ENCODE assay signal across 1 cellular context in the genomic region with DNA sequence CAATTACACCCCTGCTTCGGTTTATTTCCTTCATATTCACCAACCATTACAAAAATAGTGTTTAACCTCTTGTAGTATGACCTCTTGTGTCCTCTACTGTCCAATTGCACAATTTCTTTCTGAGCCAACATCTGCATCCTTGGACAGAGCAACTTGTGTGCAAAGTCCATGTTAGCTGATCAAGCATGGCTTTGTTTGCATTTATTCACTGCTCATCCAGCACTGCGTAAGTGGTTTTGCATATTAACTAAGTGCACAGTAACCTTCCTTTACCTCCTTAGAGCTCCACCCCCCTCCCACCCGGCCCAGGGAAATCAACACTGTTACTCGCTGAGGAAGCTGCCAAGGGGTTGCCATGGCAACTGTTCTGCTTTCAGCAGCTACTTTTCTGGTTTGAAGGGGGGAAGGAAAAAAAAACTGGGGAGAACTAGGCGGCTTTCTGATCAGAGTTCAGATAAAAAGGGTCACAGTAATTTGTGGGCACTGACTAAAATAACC.
TF ChIP-seq lines count a peak whose summit lies in the region.

No MANE protein-coding gene starts in this region.

TF ChIP-seq in HepG2, 621 proteins besides CTCF, POLR2A, EP300 and RAD21 (continued from another document and continues in another):
- TF ChIP-seq, protein P1, sequence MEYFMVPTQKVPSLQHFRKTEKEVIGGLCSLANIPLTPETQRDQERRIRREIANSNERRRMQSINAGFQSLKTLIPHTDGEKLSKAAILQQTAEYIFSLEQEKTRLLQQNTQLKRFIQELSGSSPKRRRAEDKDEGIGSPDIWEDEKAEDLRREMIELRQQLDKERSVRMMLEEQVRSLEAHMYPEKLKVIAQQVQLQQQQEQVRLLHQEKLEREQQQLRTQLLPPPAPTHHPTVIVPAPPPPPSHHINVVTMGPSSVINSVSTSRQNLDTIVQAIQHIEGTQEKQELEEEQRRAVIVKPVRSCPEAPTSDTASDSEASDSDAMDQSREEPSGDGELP (IDR thresholded peaks at IDR 0.05; ENCODE audit: borderline replicate concordance, low read depth), result peak; percentile 10; the same call in 1 of the 2 replicates
- TF ChIP-seq ZNF792 (CRISPR knock-in tag; IDR thresholded peaks at IDR 0.05) (peak; percentile 69; the same call in 1 of the 2 replicates), KDM5B (CRISPR knock-in tag; IDR thresholded peaks at IDR 0.05; ENCODE audit: borderline replicate concordance) (no peak), DR1 (CRISPR knock-in tag; IDR thresholded peaks at IDR 0.05) (no peak), ETV5 (CRISPR knock-in tag; IDR thresholded peaks at IDR 0.05; ENCODE audit: borderline replicate concordance) (no peak), ZNF510 (CRISPR knock-in tag; IDR thresholded peaks at IDR 0.05; ENCODE audit: low read depth) (no peak), BCL6 (CRISPR knock-in tag; IDR thresholded peaks at IDR 0.05) (peak; percentile 93), MLLT10 (CRISPR knock-in tag; IDR thresholded peaks at IDR 0.05) (no peak), ZNF33B (CRISPR knock-in tag; IDR thresholded peaks at IDR 0.05) (no peak), ZBTB4 (CRISPR knock-in tag; IDR thresholded peaks at IDR 0.05; ENCODE audit: borderline replicate concordance) (no peak), IKZF5 (CRISPR knock-in tag; IDR thresholded peaks at IDR 0.05) (peak; percentile 35; the same call in 1 of the 2 replicates), SYNCRIP (IDR thresholded peaks at IDR 0.05; ENCODE audit: insufficient read depth, low read depth, low read length) (no peak), HOXA5 (CRISPR knock-in tag; IDR thresholded peaks at IDR 0.05) (peak; percentile 50; the same call in 1 of the 2 replicates), ZNF775 (CRISPR knock-in tag; IDR thresholded peaks at IDR 0.05; ENCODE audit: borderline replicate concordance) (no peak), ZNF776 (CRISPR knock-in tag; IDR thresholded peaks at IDR 0.05) (no peak), POLR2AphosphoS2 (IDR thresholded peaks at IDR 0.05; ENCODE audit: low read depth, low read length) (no peak), IKZF4 (CRISPR knock-in tag; IDR thresholded peaks at IDR 0.05; ENCODE audit: borderline replicate concordance, low read depth, not compliant biosample characterization) (no peak), ZNF646 (CRISPR knock-in tag; IDR thresholded peaks at IDR 0.05) (no peak), RXRA (CRISPR knock-in tag; IDR thresholded peaks at IDR 0.05) (peak; percentile 58; the same call in 1 of the 2 replicates), KLF6 (CRISPR knock-in tag; IDR thresholded peaks at IDR 0.05) (no peak), ZNF644 (CRISPR knock-in tag; IDR thresholded peaks at IDR 0.05; ENCODE audit: low read depth) (peak; percentile 76; the same call in 1 of the 2 replicates), ELK4 (CRISPR knock-in tag; IDR thresholded peaks at IDR 0.05; ENCODE audit: borderline replicate concordance) (no peak), ZNF34 (CRISPR knock-in tag; IDR thresholded peaks at IDR 0.05; ENCODE audit: borderline replicate concordance) (no peak), ZBTB7A (CRISPR knock-in tag; IDR thresholded peaks at IDR 0.05) (no peak), PRPF4 (IDR thresholded peaks at IDR 0.05; ENCODE audit: low read depth, low read length, poor library complexity, severe bottlenecking) (no peak), ZNF652 (CRISPR knock-in tag; IDR thresholded peaks at IDR 0.05; ENCODE audit: borderline replicate concordance, low read depth) (peak; percentile 84), ZNF850 (CRISPR knock-in tag; conservative IDR thresholded peaks at IDR 0.05) (no peak), ZNF7 (CRISPR knock-in tag; IDR thresholded peaks at IDR 0.05) (no peak), KLF11 (CRISPR knock-in tag; IDR thresholded peaks at IDR 0.05) (no peak)
- TF ChIP-seq, protein P2, sequence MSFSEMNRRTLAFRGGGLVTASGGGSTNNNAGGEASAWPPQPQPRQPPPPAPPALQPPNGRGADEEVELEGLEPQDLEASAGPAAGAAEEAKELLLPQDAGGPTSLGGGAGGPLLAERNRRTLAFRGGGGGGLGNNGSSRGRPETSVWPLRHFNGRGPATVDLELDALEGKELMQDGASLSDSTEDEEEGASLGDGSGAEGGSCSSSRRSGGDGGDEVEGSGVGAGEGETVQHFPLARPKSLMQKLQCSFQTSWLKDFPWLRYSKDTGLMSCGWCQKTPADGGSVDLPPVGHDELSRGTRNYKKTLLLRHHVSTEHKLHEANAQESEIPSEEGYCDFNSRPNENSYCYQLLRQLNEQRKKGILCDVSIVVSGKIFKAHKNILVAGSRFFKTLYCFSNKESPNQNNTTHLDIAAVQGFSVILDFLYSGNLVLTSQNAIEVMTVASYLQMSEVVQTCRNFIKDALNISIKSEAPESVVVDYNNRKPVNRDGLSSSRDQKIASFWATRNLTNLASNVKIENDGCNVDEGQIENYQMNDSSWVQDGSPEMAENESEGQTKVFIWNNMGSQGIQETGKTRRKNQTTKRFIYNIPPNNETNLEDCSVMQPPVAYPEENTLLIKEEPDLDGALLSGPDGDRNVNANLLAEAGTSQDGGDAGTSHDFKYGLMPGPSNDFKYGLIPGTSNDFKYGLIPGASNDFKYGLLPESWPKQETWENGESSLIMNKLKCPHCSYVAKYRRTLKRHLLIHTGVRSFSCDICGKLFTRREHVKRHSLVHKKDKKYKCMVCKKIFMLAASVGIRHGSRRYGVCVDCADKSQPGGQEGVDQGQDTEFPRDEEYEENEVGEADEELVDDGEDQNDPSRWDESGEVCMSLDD (CRISPR knock-in tag; IDR thresholded peaks at IDR 0.05; ENCODE audit: borderline replicate concordance), result no peak
- TF ChIP-seq, protein P3, sequence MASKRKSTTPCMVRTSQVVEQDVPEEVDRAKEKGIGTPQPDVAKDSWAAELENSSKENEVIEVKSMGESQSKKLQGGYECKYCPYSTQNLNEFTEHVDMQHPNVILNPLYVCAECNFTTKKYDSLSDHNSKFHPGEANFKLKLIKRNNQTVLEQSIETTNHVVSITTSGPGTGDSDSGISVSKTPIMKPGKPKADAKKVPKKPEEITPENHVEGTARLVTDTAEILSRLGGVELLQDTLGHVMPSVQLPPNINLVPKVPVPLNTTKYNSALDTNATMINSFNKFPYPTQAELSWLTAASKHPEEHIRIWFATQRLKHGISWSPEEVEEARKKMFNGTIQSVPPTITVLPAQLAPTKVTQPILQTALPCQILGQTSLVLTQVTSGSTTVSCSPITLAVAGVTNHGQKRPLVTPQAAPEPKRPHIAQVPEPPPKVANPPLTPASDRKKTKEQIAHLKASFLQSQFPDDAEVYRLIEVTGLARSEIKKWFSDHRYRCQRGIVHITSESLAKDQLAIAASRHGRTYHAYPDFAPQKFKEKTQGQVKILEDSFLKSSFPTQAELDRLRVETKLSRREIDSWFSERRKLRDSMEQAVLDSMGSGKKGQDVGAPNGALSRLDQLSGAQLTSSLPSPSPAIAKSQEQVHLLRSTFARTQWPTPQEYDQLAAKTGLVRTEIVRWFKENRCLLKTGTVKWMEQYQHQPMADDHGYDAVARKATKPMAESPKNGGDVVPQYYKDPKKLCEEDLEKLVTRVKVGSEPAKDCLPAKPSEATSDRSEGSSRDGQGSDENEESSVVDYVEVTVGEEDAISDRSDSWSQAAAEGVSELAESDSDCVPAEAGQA (IDR thresholded peaks at IDR 0.05; ENCODE audit: low read depth), result no peak
- TF ChIP-seq, protein P3 (CRISPR knock-in tag; IDR thresholded peaks at IDR 0.05; ENCODE audit: borderline replicate concordance), result no peak
